ENCODE assay signal across 8 cellular contexts in the genomic region with DNA sequence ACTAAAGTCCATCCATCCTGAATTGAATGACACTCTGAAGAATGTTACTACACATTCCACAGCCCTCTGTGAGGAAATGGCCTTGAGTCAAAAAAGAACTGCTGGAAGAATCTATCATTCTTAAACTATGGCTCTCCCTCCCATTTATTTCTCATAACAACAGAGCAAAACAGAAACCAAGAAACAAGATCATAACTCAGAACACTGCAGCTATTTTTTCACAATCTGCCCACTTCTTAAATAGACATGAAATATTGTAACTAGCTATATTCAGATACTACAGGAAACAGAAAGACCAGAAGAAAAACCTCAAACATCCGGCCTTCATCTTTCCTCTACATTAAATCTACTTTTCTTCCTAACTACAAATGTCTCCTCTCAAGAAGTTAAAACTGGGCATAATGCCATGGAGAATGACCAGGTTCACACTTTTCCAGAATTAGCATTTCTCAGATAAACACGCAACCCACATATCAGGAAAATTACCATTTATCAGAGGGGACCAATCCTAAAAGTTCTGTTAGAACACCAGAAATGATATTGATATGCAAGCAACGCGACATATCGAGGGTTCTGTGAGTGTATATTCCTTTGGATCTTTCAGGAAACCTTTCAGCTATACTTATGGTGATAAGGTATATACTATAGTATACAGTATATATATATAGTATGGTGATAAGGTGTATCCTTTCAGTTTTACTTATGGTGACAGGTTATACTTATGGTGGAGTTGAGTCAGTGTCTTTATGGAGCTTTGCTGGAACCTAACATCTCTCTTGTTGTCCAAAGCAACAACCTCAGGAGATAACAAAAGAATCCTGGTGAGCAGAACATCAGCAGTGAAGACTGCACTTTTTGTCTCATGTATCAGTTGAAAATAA.
A peak's percentile ranks its signal among the peaks of the same experiment; 100 is the strongest.
DNase-seq lines count a peak whose midpoint lies in the region; ATAC-seq and TF ChIP-seq lines count a peak whose summit lies in the region.

No MANE protein-coding gene starts in this region.

- H3K4me3 ChIP-seq in CD8-positive, alpha-beta T cell (ENCODE audit: low read depth, low read length): peak overlapping the region; percentile 24
- peak overlapping the region; percentile 60 for H3K4me3 ChIP-seq in adipocyte (ENCODE audit: low read length)

- H3K9ac ChIP-seq in adipocyte (ENCODE audit: low read length): peak overlapping the region; percentile 77

- H3K27ac ChIP-seq in CD8-positive, alpha-beta T cell (ENCODE audit: low read depth, low read length): peak overlapping the region; percentile 51

- ATAC-seq in CD8-positive, alpha-beta T cell: peak; percentile 22
- ATAC-seq in GM19463 (IDR thresholded peaks at IDR 0.05; ENCODE audit: unreplicated experiment) (peak; percentile 41), HG03575 (IDR thresholded peaks at IDR 0.05; ENCODE audit: extremely low read depth, insufficient number of reproducible peaks, low FRiP score, unreplicated experiment) (peak; percentile 35), memory B cell (ENCODE audit: low read depth) (peak; percentile 16)

- intact Hi-C loops in CD8-positive, alpha-beta T cell (cut with DNase I, micrococcal nuclease): loop anchor here (2.0 to 10.0 kb wide), 6 partner anchors 292 to 1658 kb away; a partner anchor contains a TSS

- peak overlapping the region; percentile 92 for H3K27ac Mint-ChIP-seq in CD8-positive, alpha-beta T cell
- peak overlapping the region; percentile 100 for H3K27ac Mint-ChIP-seq in memory B cell

- H3K36me3 ChIP-seq in CD8-positive, alpha-beta T cell (ENCODE audit: insufficient read depth, low read length): no peaks in the 10 kb centered on the region
- no peaks in the 10 kb centered on the region for H3K36me3 ChIP-seq in adipocyte (ENCODE audit: control insufficient read depth, insufficient read depth, low read length, severe bottlenecking)

- no peaks in the 10 kb centered on the region for H3K9me3 Mint-ChIP-seq in CD8-positive, alpha-beta T cell
- H3K9me3 Mint-ChIP-seq in memory B cell: no peaks in the 10 kb centered on the region

- no peaks in the 10 kb centered on the region for H3K27me3 Mint-ChIP-seq in CD8-positive, alpha-beta T cell (ENCODE audit: low read depth)
- no peaks in the 10 kb centered on the region for H3K27me3 Mint-ChIP-seq in memory B cell

- H3K9me3 ChIP-seq in CD8-positive, alpha-beta T cell (ENCODE audit: low read length): no peaks in the 10 kb centered on the region
- H3K9me3 ChIP-seq in adipocyte (ENCODE audit: control insufficient read depth, low read length): no peaks in the 10 kb centered on the region

- no peak for DNase-seq in CD8-positive, alpha-beta T cell
- DNase-seq in adipocyte (ENCODE audit: low read depth) (peak; percentile 84), memory B cell (ENCODE audit: low spot score in 2 of 2) (no peak), NCI-H146 (lab: John Stamatoyannopoulos, UW) (no peak), SHP77 (lab: John Stamatoyannopoulos, UW) (no peak), UCSD-AML1 (lab: John Stamatoyannopoulos, UW; ENCODE audit: unreplicated experiment) (no peak)

- H3K4me1 Mint-ChIP-seq in CD8-positive, alpha-beta T cell (ENCODE audit: low read depth): peaks cover 57% of the 10 kb centered on the region
- H3K4me1 Mint-ChIP-seq in memory B cell: peaks cover 45% of the 10 kb centered on the region

- no peak for TF ChIP-seq CTCF in CD8-positive, alpha-beta T cell (IDR thresholded peaks at IDR 0.05)

- H3K4me3 Mint-ChIP-seq in CD8-positive, alpha-beta T cell: peak overlapping the region; percentile 79
- peak overlapping the region; percentile 77 for H3K4me3 Mint-ChIP-seq in memory B cell

- peaks cover 36% of the 10 kb centered on the region for H3K4me1 ChIP-seq in CD8-positive, alpha-beta T cell (ENCODE audit: insufficient read depth, low read length)
- peaks cover 34% of the 10 kb centered on the region for H3K4me1 ChIP-seq in adipocyte (ENCODE audit: control insufficient read depth, insufficient read depth, low read length)

- H3K36me3 Mint-ChIP-seq in CD8-positive, alpha-beta T cell: peaks cover 14% of the 10 kb centered on the region
- no peaks in the 10 kb centered on the region for H3K36me3 Mint-ChIP-seq in memory B cell

- H3K27me3 ChIP-seq in CD8-positive, alpha-beta T cell (ENCODE audit: insufficient read depth, low read length): no peaks in the 10 kb centered on the region
- no peaks in the 10 kb centered on the region for H3K27me3 ChIP-seq in adipocyte (replicated peaks; ENCODE audit: control insufficient read depth, insufficient read depth, low read length)

- CTCF ChIA-PET in CD8-positive, alpha-beta T cell (lab: Charles Lee): interaction anchor here (1.0 to 3.9 kb wide), 3 partner anchors 60 to 270 kb away, joined by 3 to 26 read pairs (median 4); a partner anchor contains a TSS

- POLR2A ChIA-PET in CD8-positive, alpha-beta T cell (lab: Charles Lee): interaction anchor here (0.6 to 4.1 kb wide), 8 partner anchors 30 to 608 kb away, joined by 3 to 65 read pairs (median 4); a partner anchor contains a TSS
